1 cellular context compared by ENCODE assay signal in the genomic region with DNA sequence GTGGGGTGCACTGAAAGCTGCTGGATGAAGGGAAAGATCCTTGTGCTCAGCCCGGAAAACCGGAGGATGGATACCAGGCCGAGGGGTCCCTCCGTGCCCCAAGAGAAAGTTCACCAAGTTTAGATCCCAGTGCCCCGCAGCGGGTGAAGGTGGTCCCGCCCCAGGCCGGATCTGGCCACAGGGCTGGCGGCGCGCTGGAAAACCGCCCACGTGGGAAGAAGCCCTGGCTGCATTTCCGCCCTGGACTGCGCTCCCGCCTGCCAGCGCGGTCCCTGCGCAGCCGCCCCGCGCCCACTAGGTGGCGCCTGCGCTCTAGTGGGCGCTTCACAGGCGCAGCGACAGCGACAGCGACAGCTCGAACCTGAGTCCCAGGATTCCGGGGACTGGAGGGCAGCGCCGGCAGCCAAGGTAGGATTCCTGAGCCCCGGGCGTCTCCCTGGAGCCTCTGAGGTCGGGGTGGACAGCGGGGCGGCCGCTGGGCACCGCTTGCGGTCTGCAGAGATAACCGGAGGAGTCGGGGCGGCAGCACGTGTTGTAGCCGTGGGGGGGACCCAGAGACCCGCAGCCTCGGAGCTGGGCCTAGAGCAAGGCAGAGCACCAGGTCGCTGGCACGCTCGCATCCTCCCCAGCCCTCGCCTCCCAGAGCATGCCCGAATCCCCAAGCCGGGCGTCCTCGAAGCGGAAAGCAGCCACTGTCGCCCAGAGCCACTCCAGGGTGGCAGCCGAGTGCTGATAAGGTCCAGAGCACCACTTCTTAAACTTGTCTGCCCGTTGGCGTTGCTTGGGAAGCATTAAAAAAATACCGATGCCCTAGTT.
A peak's percentile ranks its signal among the peaks of the same experiment; 100 is the strongest.
TF ChIP-seq lines count a peak whose summit lies in the region.

A gene with protein sequence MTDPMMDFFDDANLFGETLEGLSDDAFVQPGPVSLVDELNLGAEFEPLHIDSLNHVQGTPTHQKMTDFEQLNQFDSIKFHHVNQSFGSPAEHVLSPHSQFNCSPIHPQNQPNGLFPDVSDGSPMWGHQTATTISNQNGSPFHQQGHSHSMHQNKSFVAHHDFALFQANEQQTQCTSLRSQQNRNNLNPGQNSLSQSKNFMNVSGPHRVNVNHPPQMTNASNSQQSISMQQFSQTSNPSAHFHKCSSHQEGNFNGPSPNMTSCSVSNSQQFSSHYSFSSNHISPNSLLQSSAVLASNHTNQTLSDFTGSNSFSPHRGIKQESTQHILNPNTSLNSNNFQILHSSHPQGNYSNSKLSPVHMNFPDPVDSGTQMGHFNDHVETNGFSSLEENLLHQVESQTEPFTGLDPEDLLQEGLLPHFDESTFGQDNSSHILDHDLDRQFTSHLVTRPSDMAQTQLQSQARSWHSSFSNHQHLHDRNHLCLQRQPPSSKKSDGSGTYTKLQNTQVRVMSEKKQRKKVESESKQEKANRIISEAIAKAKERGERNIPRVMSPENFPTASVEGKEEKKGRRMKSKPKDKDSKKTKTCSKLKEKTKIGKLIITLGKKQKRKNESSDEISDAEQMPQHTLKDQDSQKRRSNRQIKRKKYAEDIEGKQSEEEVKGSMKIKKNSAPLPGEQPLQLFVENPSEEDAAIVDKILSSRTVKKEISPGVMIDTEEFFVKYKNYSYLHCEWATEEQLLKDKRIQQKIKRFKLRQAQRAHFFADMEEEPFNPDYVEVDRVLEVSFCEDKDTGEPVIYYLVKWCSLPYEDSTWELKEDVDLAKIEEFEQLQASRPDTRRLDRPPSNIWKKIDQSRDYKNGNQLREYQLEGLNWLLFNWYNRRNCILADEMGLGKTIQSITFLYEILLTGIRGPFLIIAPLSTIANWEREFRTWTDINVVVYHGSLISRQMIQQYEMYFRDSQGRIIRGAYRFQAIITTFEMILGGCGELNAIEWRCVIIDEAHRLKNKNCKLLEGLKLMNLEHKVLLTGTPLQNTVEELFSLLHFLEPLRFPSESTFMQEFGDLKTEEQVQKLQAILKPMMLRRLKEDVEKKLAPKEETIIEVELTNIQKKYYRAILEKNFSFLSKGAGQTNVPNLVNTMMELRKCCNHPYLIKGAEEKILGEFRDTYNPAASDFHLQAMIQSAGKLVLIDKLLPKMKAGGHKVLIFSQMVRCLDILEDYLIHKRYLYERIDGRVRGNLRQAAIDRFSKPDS (N-terminal part only) (plus strand): TSS at position 322 of the 816 bp plus-strand sequence. CDS start 101,099 bp downstream, outside the sequence.

TF ChIP-seq in WTC11, 78 proteins besides CTCF, POLR2A, EP300 and RAD21 (continued from another document and continues in another):
- TF ChIP-seq, protein P1, sequence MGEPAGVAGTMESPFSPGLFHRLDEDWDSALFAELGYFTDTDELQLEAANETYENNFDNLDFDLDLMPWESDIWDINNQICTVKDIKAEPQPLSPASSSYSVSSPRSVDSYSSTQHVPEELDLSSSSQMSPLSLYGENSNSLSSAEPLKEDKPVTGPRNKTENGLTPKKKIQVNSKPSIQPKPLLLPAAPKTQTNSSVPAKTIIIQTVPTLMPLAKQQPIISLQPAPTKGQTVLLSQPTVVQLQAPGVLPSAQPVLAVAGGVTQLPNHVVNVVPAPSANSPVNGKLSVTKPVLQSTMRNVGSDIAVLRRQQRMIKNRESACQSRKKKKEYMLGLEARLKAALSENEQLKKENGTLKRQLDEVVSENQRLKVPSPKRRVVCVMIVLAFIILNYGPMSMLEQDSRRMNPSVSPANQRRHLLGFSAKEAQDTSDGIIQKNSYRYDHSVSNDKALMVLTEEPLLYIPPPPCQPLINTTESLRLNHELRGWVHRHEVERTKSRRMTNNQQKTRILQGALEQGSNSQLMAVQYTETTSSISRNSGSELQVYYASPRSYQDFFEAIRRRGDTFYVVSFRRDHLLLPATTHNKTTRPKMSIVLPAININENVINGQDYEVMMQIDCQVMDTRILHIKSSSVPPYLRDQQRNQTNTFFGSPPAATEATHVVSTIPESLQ (CRISPR knock-in tag; IDR thresholded peaks at IDR 0.05), result no peak
- TF ChIP-seq, protein P2, sequence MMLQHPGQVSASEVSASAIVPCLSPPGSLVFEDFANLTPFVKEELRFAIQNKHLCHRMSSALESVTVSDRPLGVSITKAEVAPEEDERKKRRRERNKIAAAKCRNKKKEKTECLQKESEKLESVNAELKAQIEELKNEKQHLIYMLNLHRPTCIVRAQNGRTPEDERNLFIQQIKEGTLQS (CRISPR knock-in tag; conservative IDR thresholded peaks at IDR 0.05), result no peak
- TF ChIP-seq ZNF263 (CRISPR knock-in tag; IDR thresholded peaks at IDR 0.05; ENCODE audit: low read depth), result peak; percentile 63; the same call in 1 of the 2 replicates
- no peak for TF ChIP-seq MXD4 (CRISPR knock-in tag; IDR thresholded peaks at IDR 0.05; ENCODE audit: borderline replicate concordance)
- TF ChIP-seq ZNF232 (CRISPR knock-in tag; IDR thresholded peaks at IDR 0.05), result peak; percentile 25; the same call in 1 of the 2 replicates
- TF ChIP-seq USF2 (CRISPR knock-in tag; IDR thresholded peaks at IDR 0.05), result peak; percentile 86
- 0 out of 2 replicates have a peak, but pooled peaks have one; percentile 27 for TF ChIP-seq NR3C1 (CRISPR knock-in tag; conservative IDR thresholded peaks at IDR 0.05; ENCODE audit: low read depth)
- TF ChIP-seq FOXK1 (CRISPR knock-in tag; IDR thresholded peaks at IDR 0.05), result peak; percentile 9; the same call in 1 of the 2 replicates
- TF ChIP-seq ZNF512 (CRISPR knock-in tag; IDR thresholded peaks at IDR 0.05; ENCODE audit: borderline replicate concordance), result no peak
- no peak for TF ChIP-seq ZNF219 (CRISPR knock-in tag; IDR thresholded peaks at IDR 0.05; ENCODE audit: borderline replicate concordance)
- no peak for TF ChIP-seq ZNF416 (CRISPR knock-in tag; IDR thresholded peaks at IDR 0.05)
- no peak for TF ChIP-seq ZNF396 (CRISPR knock-in tag; IDR thresholded peaks at IDR 0.05; ENCODE audit: borderline replicate concordance)
- TF ChIP-seq KAT7 (CRISPR knock-in tag; IDR thresholded peaks at IDR 0.05; ENCODE audit: borderline replicate concordance), result 0 out of 2 replicates have a peak, but pooled peaks have one; percentile 59
- TF ChIP-seq ZBTB21 (CRISPR knock-in tag; IDR thresholded peaks at IDR 0.05; ENCODE audit: borderline replicate concordance), result 0 out of 2 replicates have a peak, but pooled peaks have one; percentile 32
- no peak for TF ChIP-seq E2F4 (CRISPR knock-in tag; IDR thresholded peaks at IDR 0.05; ENCODE audit: borderline replicate concordance, low read depth)
- no peak for TF ChIP-seq CREB1 (CRISPR knock-in tag; IDR thresholded peaks at IDR 0.05)
- no peak for TF ChIP-seq HMGA2 (CRISPR knock-in tag; IDR thresholded peaks at IDR 0.05)
- TF ChIP-seq, protein P3, sequence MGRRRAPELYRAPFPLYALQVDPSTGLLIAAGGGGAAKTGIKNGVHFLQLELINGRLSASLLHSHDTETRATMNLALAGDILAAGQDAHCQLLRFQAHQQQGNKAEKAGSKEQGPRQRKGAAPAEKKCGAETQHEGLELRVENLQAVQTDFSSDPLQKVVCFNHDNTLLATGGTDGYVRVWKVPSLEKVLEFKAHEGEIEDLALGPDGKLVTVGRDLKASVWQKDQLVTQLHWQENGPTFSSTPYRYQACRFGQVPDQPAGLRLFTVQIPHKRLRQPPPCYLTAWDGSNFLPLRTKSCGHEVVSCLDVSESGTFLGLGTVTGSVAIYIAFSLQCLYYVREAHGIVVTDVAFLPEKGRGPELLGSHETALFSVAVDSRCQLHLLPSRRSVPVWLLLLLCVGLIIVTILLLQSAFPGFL (CRISPR knock-in tag; IDR thresholded peaks at IDR 0.05; ENCODE audit: borderline replicate concordance), result peak; percentile 79; the same call in 1 of the 2 replicates
- no peak for TF ChIP-seq EMX1 (CRISPR knock-in tag; IDR thresholded peaks at IDR 0.05)
- no peak for TF ChIP-seq ZNF425 (CRISPR knock-in tag; conservative IDR thresholded peaks at IDR 0.05)
- no peak for TF ChIP-seq ESRRA (CRISPR knock-in tag; IDR thresholded peaks at IDR 0.05; ENCODE audit: borderline replicate concordance)
- TF ChIP-seq FOXP1 (CRISPR knock-in tag; IDR thresholded peaks at IDR 0.05; ENCODE audit: borderline replicate concordance), result peak; percentile 79; the same call in 1 of the 2 replicates
- TF ChIP-seq TP53 (CRISPR knock-in tag; IDR thresholded peaks at IDR 0.05), result peak; percentile 16; the same call in 1 of the 2 replicates
- TF ChIP-seq SMAD4 (CRISPR knock-in tag; IDR thresholded peaks at IDR 0.05), result no peak
- TF ChIP-seq JUN (CRISPR knock-in tag; IDR thresholded peaks at IDR 0.05), result no peak
- peak; percentile 83 for TF ChIP-seq GABPB1 (CRISPR knock-in tag; IDR thresholded peaks at IDR 0.05)
- TF ChIP-seq SP1 (CRISPR knock-in tag; conservative IDR thresholded peaks at IDR 0.05), result peak; percentile 85
- TF ChIP-seq NR1H2 (CRISPR knock-in tag; IDR thresholded peaks at IDR 0.05), result no peak
- TF ChIP-seq, protein P4, sequence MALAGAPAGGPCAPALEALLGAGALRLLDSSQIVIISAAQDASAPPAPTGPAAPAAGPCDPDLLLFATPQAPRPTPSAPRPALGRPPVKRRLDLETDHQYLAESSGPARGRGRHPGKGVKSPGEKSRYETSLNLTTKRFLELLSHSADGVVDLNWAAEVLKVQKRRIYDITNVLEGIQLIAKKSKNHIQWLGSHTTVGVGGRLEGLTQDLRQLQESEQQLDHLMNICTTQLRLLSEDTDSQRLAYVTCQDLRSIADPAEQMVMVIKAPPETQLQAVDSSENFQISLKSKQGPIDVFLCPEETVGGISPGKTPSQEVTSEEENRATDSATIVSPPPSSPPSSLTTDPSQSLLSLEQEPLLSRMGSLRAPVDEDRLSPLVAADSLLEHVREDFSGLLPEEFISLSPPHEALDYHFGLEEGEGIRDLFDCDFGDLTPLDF (CRISPR knock-in tag; IDR thresholded peaks at IDR 0.05), result no peak
- TF ChIP-seq PRRX2 (CRISPR knock-in tag; IDR thresholded peaks at IDR 0.05), result no peak
- TF ChIP-seq NR2C2 (CRISPR knock-in tag; IDR thresholded peaks at IDR 0.05), result no peak
- TF ChIP-seq CBFB (CRISPR knock-in tag; IDR thresholded peaks at IDR 0.05; ENCODE audit: low read depth), result no peak
- no peak for TF ChIP-seq JAZF1 (CRISPR knock-in tag; IDR thresholded peaks at IDR 0.05)
- TF ChIP-seq ATF2 (CRISPR knock-in tag; IDR thresholded peaks at IDR 0.05; ENCODE audit: borderline replicate concordance, low read depth), result no peak
- TF ChIP-seq ZSCAN18 (CRISPR knock-in tag; IDR thresholded peaks at IDR 0.05), result no peak
